In genomic region chr15:68650901-68651709, GRCh38 we compare ENCODE assay signal across 1 cellular context.
A peak's percentile ranks its signal among the peaks of the same experiment; 100 is the strongest.
TF ChIP-seq lines count a peak whose summit lies in the region.

No MANE protein-coding gene starts in this region.

TF ChIP-seq in WTC11, 78 proteins besides CTCF, POLR2A, EP300 and RAD21 (continued from another document):
- TF ChIP-seq, protein P1, sequence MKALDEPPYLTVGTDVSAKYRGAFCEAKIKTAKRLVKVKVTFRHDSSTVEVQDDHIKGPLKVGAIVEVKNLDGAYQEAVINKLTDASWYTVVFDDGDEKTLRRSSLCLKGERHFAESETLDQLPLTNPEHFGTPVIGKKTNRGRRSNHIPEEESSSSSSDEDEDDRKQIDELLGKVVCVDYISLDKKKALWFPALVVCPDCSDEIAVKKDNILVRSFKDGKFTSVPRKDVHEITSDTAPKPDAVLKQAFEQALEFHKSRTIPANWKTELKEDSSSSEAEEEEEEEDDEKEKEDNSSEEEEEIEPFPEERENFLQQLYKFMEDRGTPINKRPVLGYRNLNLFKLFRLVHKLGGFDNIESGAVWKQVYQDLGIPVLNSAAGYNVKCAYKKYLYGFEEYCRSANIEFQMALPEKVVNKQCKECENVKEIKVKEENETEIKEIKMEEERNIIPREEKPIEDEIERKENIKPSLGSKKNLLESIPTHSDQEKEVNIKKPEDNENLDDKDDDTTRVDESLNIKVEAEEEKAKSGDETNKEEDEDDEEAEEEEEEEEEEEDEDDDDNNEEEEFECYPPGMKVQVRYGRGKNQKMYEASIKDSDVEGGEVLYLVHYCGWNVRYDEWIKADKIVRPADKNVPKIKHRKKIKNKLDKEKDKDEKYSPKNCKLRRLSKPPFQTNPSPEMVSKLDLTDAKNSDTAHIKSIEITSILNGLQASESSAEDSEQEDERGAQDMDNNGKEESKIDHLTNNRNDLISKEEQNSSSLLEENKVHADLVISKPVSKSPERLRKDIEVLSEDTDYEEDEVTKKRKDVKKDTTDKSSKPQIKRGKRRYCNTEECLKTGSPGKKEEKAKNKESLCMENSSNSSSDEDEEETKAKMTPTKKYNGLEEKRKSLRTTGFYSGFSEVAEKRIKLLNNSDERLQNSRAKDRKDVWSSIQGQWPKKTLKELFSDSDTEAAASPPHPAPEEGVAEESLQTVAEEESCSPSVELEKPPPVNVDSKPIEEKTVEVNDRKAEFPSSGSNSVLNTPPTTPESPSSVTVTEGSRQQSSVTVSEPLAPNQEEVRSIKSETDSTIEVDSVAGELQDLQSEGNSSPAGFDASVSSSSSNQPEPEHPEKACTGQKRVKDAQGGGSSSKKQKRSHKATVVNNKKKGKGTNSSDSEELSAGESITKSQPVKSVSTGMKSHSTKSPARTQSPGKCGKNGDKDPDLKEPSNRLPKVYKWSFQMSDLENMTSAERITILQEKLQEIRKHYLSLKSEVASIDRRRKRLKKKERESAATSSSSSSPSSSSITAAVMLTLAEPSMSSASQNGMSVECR (CRISPR knock-in tag; IDR thresholded peaks at IDR 0.05; ENCODE audit: borderline replicate concordance) = no peak
- no peak for TF ChIP-seq EMX1 (CRISPR knock-in tag; IDR thresholded peaks at IDR 0.05)
- no peak for TF ChIP-seq ATF3 (CRISPR knock-in tag; conservative IDR thresholded peaks at IDR 0.05)
- TF ChIP-seq AR (CRISPR knock-in tag; IDR thresholded peaks at IDR 0.05) = no peak
- TF ChIP-seq, protein P2, sequence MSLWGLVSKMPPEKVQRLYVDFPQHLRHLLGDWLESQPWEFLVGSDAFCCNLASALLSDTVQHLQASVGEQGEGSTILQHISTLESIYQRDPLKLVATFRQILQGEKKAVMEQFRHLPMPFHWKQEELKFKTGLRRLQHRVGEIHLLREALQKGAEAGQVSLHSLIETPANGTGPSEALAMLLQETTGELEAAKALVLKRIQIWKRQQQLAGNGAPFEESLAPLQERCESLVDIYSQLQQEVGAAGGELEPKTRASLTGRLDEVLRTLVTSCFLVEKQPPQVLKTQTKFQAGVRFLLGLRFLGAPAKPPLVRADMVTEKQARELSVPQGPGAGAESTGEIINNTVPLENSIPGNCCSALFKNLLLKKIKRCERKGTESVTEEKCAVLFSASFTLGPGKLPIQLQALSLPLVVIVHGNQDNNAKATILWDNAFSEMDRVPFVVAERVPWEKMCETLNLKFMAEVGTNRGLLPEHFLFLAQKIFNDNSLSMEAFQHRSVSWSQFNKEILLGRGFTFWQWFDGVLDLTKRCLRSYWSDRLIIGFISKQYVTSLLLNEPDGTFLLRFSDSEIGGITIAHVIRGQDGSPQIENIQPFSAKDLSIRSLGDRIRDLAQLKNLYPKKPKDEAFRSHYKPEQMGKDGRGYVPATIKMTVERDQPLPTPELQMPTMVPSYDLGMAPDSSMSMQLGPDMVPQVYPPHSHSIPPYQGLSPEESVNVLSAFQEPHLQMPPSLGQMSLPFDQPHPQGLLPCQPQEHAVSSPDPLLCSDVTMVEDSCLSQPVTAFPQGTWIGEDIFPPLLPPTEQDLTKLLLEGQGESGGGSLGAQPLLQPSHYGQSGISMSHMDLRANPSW (CRISPR knock-in tag; conservative IDR thresholded peaks at IDR 0.05; ENCODE audit: low read depth) = 0 out of 2 replicates have a peak, but pooled peaks have one; percentile 42
- TF ChIP-seq, protein P3, sequence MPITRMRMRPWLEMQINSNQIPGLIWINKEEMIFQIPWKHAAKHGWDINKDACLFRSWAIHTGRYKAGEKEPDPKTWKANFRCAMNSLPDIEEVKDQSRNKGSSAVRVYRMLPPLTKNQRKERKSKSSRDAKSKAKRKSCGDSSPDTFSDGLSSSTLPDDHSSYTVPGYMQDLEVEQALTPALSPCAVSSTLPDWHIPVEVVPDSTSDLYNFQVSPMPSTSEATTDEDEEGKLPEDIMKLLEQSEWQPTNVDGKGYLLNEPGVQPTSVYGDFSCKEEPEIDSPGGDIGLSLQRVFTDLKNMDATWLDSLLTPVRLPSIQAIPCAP (CRISPR knock-in tag; IDR thresholded peaks at IDR 0.05) = no peak
- TF ChIP-seq ZNF512 (CRISPR knock-in tag; IDR thresholded peaks at IDR 0.05; ENCODE audit: borderline replicate concordance) = no peak
- TF ChIP-seq, protein P4, sequence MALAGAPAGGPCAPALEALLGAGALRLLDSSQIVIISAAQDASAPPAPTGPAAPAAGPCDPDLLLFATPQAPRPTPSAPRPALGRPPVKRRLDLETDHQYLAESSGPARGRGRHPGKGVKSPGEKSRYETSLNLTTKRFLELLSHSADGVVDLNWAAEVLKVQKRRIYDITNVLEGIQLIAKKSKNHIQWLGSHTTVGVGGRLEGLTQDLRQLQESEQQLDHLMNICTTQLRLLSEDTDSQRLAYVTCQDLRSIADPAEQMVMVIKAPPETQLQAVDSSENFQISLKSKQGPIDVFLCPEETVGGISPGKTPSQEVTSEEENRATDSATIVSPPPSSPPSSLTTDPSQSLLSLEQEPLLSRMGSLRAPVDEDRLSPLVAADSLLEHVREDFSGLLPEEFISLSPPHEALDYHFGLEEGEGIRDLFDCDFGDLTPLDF (CRISPR knock-in tag; IDR thresholded peaks at IDR 0.05) = no peak
- no peak for TF ChIP-seq HMGA2 (CRISPR knock-in tag; IDR thresholded peaks at IDR 0.05)
- TF ChIP-seq NR2C2 (CRISPR knock-in tag; IDR thresholded peaks at IDR 0.05) = no peak
- no peak for TF ChIP-seq ZNF425 (CRISPR knock-in tag; conservative IDR thresholded peaks at IDR 0.05)
- no peak; the same call in 1 of the 2 replicates for TF ChIP-seq TEAD1 (CRISPR knock-in tag; IDR thresholded peaks at IDR 0.05)
- no peak for TF ChIP-seq ELF4 (CRISPR knock-in tag; IDR thresholded peaks at IDR 0.05; ENCODE audit: low read depth)
- no peak for TF ChIP-seq GABPB1 (CRISPR knock-in tag; IDR thresholded peaks at IDR 0.05)
- no peak for TF ChIP-seq KAT7 (CRISPR knock-in tag; IDR thresholded peaks at IDR 0.05; ENCODE audit: borderline replicate concordance)
- TF ChIP-seq ZBTB21 (CRISPR knock-in tag; IDR thresholded peaks at IDR 0.05; ENCODE audit: borderline replicate concordance) = 0 out of 2 replicates have a peak, but pooled peaks have one; percentile 50
- no peak for TF ChIP-seq PRRX2 (CRISPR knock-in tag; IDR thresholded peaks at IDR 0.05)
- TF ChIP-seq, protein P5, sequence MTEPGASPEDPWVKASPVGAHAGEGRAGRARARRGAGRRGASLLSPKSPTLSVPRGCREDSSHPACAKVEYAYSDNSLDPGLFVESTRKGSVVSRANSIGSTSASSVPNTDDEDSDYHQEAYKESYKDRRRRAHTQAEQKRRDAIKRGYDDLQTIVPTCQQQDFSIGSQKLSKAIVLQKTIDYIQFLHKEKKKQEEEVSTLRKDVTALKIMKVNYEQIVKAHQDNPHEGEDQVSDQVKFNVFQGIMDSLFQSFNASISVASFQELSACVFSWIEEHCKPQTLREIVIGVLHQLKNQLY (CRISPR knock-in tag; IDR thresholded peaks at IDR 0.05) = no peak
- TF ChIP-seq NR1H2 (CRISPR knock-in tag; IDR thresholded peaks at IDR 0.05) = no peak
- no peak for TF ChIP-seq SOX15 (CRISPR knock-in tag; IDR thresholded peaks at IDR 0.05)
- TF ChIP-seq ZNF532 (CRISPR knock-in tag; IDR thresholded peaks at IDR 0.05; ENCODE audit: borderline replicate concordance) = no peak
- no peak for TF ChIP-seq ZNF263 (CRISPR knock-in tag; IDR thresholded peaks at IDR 0.05; ENCODE audit: low read depth)
- TF ChIP-seq, protein P6, sequence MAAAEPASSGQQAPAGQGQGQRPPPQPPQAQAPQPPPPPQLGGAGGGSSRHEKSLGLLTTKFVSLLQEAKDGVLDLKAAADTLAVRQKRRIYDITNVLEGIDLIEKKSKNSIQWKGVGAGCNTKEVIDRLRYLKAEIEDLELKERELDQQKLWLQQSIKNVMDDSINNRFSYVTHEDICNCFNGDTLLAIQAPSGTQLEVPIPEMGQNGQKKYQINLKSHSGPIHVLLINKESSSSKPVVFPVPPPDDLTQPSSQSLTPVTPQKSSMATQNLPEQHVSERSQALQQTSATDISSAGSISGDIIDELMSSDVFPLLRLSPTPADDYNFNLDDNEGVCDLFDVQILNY (CRISPR knock-in tag; IDR thresholded peaks at IDR 0.05) = no peak
- TF ChIP-seq ETV6 (CRISPR knock-in tag; IDR thresholded peaks at IDR 0.05) = peak; percentile 77
- peak; percentile 55; the same call in 1 of the 2 replicates for TF ChIP-seq FOXP1 (CRISPR knock-in tag; IDR thresholded peaks at IDR 0.05; ENCODE audit: borderline replicate concordance)
